In the genomic region with DNA sequence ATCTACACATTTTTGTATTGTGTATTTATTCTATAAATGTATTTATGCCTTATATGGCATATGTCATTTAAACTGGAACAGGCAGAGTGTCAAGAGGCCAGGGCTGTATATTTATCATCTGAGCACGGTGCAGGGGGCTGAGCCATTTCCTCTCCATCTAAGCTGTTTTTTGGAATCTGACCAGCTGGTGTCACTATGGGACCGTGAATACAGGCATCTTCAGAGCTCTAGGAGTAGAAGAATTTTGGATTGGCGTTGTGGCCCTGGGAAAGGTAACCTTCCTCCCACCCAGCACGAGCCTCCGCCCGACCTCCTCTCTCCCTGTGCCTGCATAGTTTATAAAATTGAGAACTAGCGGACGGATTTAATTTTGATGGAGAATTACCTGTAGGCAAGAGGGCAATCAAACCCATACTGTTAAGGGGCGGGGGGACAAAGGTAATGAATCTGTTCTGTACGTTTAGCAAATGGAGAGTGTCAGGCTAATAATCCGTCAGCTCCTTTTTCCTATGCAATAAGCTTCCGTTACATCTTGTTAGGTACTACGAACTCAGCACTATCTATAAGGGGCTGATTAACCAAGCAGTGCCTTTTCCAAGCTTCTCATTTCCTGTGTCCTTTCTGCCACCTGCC, we compare ENCODE assay signal across 8 cellular contexts. TPM values are rescaled to one million over a fixed set of nuclear protein-coding genes. Genes with fewer than 3 reads are reported as not detected.
A peak's percentile ranks its signal among the peaks of the same experiment; 100 is the strongest.
DNase-seq lines count a peak whose midpoint lies in the region; ATAC-seq and TF ChIP-seq lines count a peak whose summit lies in the region.

No MANE protein-coding gene starts in this region.

- peaks cover 17 to 26% of the 10 kb centered on the region in 2 donors for H3K27me3 Mint-ChIP-seq in T-cell

- CTCF ChIA-PET in HEK293 (lab: Yijun Ruan, JAX) (interaction anchor here (0.6 to 11.6 kb wide), 58 partner anchors 9 to 911 kb away, joined by 3 to 475 read pairs (median 4); a partner anchor contains a TSS), T-cell (lab: Charles Lee) (interaction anchor here (0.7 to 5.0 kb wide), 4 partner anchors 87 to 90 kb away, joined by 3 to 52 read pairs (median 8); no protein-coding TSS in a partner anchor)

- H3K36me3 Mint-ChIP-seq in T-cell: no peaks in the 10 kb centered on the region

- TF ChIP-seq CTCF in GM06990 (IDR thresholded peaks at IDR 0.05; ENCODE audit: insufficient read depth, low read length, poor library complexity, severe bottlenecking) (peak; percentile 53), HEK293 (tag by site-specific recombination; IDR thresholded peaks at IDR 0.05) (peak; percentile 63), left lung (IDR thresholded peaks at IDR 0.05) (peak; percentile 33 to 40)

- H3K27ac ChIP-seq in HEK293 (ENCODE audit: extremely low read depth, low read depth, low read length) (no peak overlapping the region), caudate nucleus (ENCODE audit: low read depth, low read length) (no peak overlapping the region), left lung (no peak overlapping the region)

- peaks cover 0 to 7% (median 0%) of the 10 kb centered on the region in 3 donors for H3K4me1 Mint-ChIP-seq in T-cell

- H3K27me3 ChIP-seq in GM06990 (replicated peaks; ENCODE audit: control insufficient read depth, insufficient read depth, low read length) (peaks cover 3% of the 10 kb centered on the region), left lung (peaks cover 0 to 4% of the 10 kb centered on the region in 2 donors)

- POLR2A ChIA-PET in HEK293 (lab: Yijun Ruan, JAX) (interaction anchor here (0.9 kb wide), 2 partner anchors 87 to 88 kb away, joined by 3 to 4 read pairs; no protein-coding TSS in a partner anchor), T-cell (lab: Charles Lee) (interaction anchor here in 1 of 2 donors (1.4 kb wide), 1 partner anchor 88 kb away, joined by 3 read pairs; no protein-coding TSS in a partner anchor)

- H3K4me1 ChIP-seq in HEK293 (ENCODE audit: control insufficient read depth, insufficient read depth, low read length) (no peaks in the 10 kb centered on the region), left lung (peaks cover 0 to 8% of the 10 kb centered on the region in 2 donors)

- peak; percentile 19 to 48 (median 46) for ATAC-seq in T-cell (replicated peaks in 1 of 4)
- ATAC-seq in left lung: peak; percentile 98
- ATAC-seq in HG02763 (IDR thresholded peaks at IDR 0.05; ENCODE audit: unreplicated experiment): no peak

- DNase-seq in GM06990 (ENCODE audit: extremely low read depth, insufficient read length): peak; percentile 7
- peak; percentile 2 for DNase-seq in NCI-H1048 (lab: John Stamatoyannopoulos, UW)
- DNase-seq in T-cell: peak in 20 of 34 experiments; percentile 2 to 36 (median 15)
- DNase-seq in caudate nucleus (lab: John Stamatoyannopoulos, UW): peak in 34 of 61 donors; percentile 1 to 57 (median 9)
- no peak for DNase-seq in left lung
- peak; percentile 58 for DNase-seq in stimulated activated CD8-positive, alpha-beta memory T cell treated with anti-CD3 and anti-CD28 coated beads, Interleukin-4, amount 100 ng/mL, for 48 hours

- no peaks in the 10 kb centered on the region for H3K36me3 ChIP-seq in GM06990 (ENCODE audit: control insufficient read depth, insufficient read depth, low read length)
- H3K36me3 ChIP-seq in HEK293 (ENCODE audit: control insufficient read depth in 2 of 2, insufficient read depth in 1 of 2, low read length in 2 of 2): no peaks in the 10 kb centered on the region
- H3K36me3 ChIP-seq in left lung: no peaks in the 10 kb centered on the region

- intact Hi-C loops in left lung (cut with DNase I): loop anchor here in 1 of 2 donors (5.0 kb wide), 1 partner anchor 91 kb away; no protein-coding TSS in a partner anchor

- no peak overlapping the region for H3K4me3 Mint-ChIP-seq in T-cell

- no peaks in the 10 kb centered on the region for H3K9me3 Mint-ChIP-seq in T-cell

- H3K9me3 ChIP-seq in HEK293 (ENCODE audit: control insufficient read depth, insufficient read depth, low read depth, low read length): no peaks in the 10 kb centered on the region
- H3K9me3 ChIP-seq in left lung: no peaks in the 10 kb centered on the region

- no peak overlapping the region for H3K4me3 ChIP-seq in GM06990 (replicated peaks; ENCODE audit: low read depth, low read length)
- no peak overlapping the region for H3K4me3 ChIP-seq in HEK293 (ENCODE audit: low read depth, low read length)
- no peak overlapping the region for H3K4me3 ChIP-seq in left lung

- no peak overlapping the region for H3K27ac Mint-ChIP-seq in T-cell

TF ChIP-seq in HEK293, 187 proteins besides CTCF, POLR2A, EP300 and RAD21:
- TF ChIP-seq ZXDB (tag by site-specific recombination; IDR thresholded peaks at IDR 0.05): no peak
- TF ChIP-seq, protein P1, sequence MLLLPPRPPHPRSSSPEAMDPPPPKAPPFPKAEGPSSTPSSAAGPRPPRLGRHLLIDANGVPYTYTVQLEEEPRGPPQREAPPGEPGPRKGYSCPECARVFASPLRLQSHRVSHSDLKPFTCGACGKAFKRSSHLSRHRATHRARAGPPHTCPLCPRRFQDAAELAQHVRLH (tag by site-specific recombination; IDR thresholded peaks at IDR 0.05): 0 out of 2 replicates have a peak, but pooled peaks have one; percentile 7
- no peak for TF ChIP-seq ZNF658 (tag by site-specific recombination; IDR thresholded peaks at IDR 0.05)
- no peak for TF ChIP-seq ZNF274 (IDR thresholded peaks at IDR 0.05; ENCODE audit: low read length)
- no peak for TF ChIP-seq ZNF274 (tag by site-specific recombination; IDR thresholded peaks at IDR 0.05; ENCODE audit: borderline replicate concordance)
- 0 out of 2 replicates have a peak, but pooled peaks have one; percentile 38 for TF ChIP-seq ZNF660 (tag by site-specific recombination; IDR thresholded peaks at IDR 0.05)
- TF ChIP-seq, protein P2, sequence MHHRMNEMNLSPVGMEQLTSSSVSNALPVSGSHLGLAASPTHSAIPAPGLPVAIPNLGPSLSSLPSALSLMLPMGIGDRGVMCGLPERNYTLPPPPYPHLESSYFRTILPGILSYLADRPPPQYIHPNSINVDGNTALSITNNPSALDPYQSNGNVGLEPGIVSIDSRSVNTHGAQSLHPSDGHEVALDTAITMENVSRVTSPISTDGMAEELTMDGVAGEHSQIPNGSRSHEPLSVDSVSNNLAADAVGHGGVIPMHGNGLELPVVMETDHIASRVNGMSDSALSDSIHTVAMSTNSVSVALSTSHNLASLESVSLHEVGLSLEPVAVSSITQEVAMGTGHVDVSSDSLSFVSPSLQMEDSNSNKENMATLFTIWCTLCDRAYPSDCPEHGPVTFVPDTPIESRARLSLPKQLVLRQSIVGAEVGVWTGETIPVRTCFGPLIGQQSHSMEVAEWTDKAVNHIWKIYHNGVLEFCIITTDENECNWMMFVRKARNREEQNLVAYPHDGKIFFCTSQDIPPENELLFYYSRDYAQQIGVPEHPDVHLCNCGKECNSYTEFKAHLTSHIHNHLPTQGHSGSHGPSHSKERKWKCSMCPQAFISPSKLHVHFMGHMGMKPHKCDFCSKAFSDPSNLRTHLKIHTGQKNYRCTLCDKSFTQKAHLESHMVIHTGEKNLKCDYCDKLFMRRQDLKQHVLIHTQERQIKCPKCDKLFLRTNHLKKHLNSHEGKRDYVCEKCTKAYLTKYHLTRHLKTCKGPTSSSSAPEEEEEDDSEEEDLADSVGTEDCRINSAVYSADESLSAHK (tag by site-specific recombination; IDR thresholded peaks at IDR 0.05): no peak
- TF ChIP-seq, protein P3, sequence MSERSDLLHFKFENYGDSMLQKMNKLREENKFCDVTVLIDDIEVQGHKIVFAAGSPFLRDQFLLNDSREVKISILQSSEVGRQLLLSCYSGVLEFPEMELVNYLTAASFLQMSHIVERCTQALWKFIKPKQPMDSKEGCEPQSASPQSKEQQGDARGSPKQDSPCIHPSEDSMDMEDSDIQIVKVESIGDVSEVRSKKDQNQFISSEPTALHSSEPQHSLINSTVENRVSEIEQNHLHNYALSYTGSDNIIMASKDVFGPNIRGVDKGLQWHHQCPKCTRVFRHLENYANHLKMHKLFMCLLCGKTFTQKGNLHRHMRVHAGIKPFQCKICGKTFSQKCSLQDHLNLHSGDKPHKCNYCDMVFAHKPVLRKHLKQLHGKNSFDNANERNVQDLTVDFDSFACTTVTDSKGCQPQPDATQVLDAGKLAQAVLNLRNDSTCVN (tag by site-specific recombination; optimal IDR thresholded peaks at IDR 0.05): no peak
- TF ChIP-seq ZNF335 (tag by site-specific recombination; conservative IDR thresholded peaks at IDR 0.05): peak; percentile 56; the same call in 1 of the 2 replicates
- TF ChIP-seq ZNF654 (tag by site-specific recombination; IDR thresholded peaks at IDR 0.05; ENCODE audit: low read depth): peak; percentile 92
- no peak for TF ChIP-seq ZNF776 (tag by site-specific recombination; IDR thresholded peaks at IDR 0.05; ENCODE audit: borderline replicate concordance)

RNA-seq across cellular contexts. Expression of a gene that starts 29.0 kb away (rescaled TPM):
- total RNA-seq in T-cell (10 to 100 TPM; 11.7 to 21.9 (median 19.7) TPM), left lung (10 to 100 TPM; 20.3 to 28.5 TPM)

Comparison
In these comparisons a context has a peak if more than half of its experiments do, and no peak if none do; other contexts are left out.
1. DNase-seq: peak in GM06990 (single experiment), NCI-H1048 (single experiment), T-cell (20 of 34), caudate nucleus (34 of 61) and stimulated activated CD8-positive, alpha-beta memory T cell treated with anti-CD3 and anti-CD28 coated beads, Interleukin-4, amount 100 ng/mL, for 48 hours (single experiment); none in left lung (0 of 2).
2. Peak in every context shown above with its lines, with median percentiles within 50 percentile points of each other: CTCF ChIP-seq.